Comparison of ENCODE assay signal across 8 cellular contexts in the genomic region with DNA sequence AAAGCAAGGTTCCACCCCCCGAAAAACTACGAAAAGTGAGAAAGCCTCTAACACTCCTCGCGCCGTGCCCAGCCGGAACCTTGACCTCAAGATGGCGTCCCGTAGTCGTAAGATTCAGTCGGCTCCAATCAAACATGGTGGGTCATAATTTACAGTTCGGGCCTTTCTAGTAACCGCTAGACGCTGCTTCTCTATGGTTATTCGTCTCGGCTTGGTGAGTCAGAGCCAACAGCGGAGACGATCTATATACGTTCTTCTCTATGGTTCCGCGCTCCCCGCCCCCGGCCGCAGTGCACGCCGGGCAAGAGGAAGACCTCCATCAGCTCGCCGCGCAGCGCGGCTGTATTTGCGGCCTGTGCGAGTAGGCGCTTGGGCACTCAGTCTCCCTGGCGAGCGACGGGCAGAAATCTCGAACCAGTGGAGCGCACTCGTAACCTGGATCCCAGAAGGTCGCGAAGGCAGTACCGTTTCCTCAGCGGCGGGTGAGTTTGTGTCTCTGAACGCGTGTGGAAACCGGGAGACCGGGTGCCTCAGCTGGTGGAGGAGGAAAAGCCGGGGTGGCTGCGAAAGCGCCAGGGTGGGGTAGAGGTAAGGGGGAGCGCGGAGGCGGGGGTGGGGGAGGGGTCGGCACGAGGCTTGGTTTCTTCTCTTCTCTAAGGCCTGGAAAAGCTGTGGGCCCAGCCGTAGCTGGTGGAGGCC. TPM values are rescaled to one million over a fixed set of nuclear protein-coding genes. Genes with fewer than 3 reads are reported as not detected.
DNase-seq lines count a peak whose midpoint lies in the region; ATAC-seq, FAIRE-seq and TF ChIP-seq lines count a peak whose summit lies in the region.

Gene RBM25, plus strand, starts transcription at position 311 of the 699 bp plus-strand sequence. CDS start 13,108 bp downstream, outside the sequence.

- no peaks in the 10 kb centered on the region for H3K9me3 ChIP-seq in small intestine (ENCODE audit: control insufficient read depth, low read depth)

- DNase-seq in AG09309 (ENCODE audit: low read depth) (peak; percentile 97), NCI-H2227 treated with DMSO at 0.1 percent for 48 hours (lab: John Stamatoyannopoulos, UW) (peak; percentile 98), cardiac fibroblast (ENCODE audit: low read depth in 2 of 2) (peak; percentile 99), iPS-NIHi11 (ENCODE audit: low spot score) (peak; percentile 95), small intestine (peak; percentile 99)

- ATAC-seq in GM19023 (IDR thresholded peaks at IDR 0.05; ENCODE audit: unreplicated experiment) (peak; percentile 90), HG03196 (IDR thresholded peaks at IDR 0.05; ENCODE audit: unreplicated experiment) (peak; percentile 97)

- H3K4me3 ChIP-seq in AG09309 (ENCODE audit: control insufficient read depth, low read depth, low read length): peak within 1 kb of the TSS; percentile 69
- H3K4me3 ChIP-seq in WI38 (ENCODE audit: low read depth, low read length): peak within 1 kb of the TSS; percentile 98
- H3K4me3 ChIP-seq in cardiac fibroblast (replicated peaks in 1 of 2; ENCODE audit: low read depth in 2 of 2, low read length in 2 of 2): peak within 1 kb of the TSS; percentile 92 to 96
- H3K4me3 ChIP-seq in small intestine (ENCODE audit: low read depth in 1 of 2, low read length in 2 of 2): peak within 1 kb of the TSS; percentile 73 to 77

- H3K36me3 ChIP-seq in small intestine (ENCODE audit: control insufficient read depth in 2 of 2, insufficient read depth in 2 of 2, low read length in 2 of 2): no peaks in the 10 kb centered on the region

- peaks cover 0 to 4% of the 10 kb centered on the region in 2 donors for H3K4me1 ChIP-seq in small intestine (ENCODE audit: control insufficient read depth in 2 of 2, insufficient read depth in 1 of 2, low read depth in 1 of 2, low read length in 1 of 2)

- TF ChIP-seq CTCF in AG09309 (IDR thresholded peaks at IDR 0.05; ENCODE audit: control insufficient read depth, insufficient read depth, low read depth, low read length, missing control alignments) (no peak), WI38 (IDR thresholded peaks at IDR 0.05; ENCODE audit: low read depth, low read length) (no peak), cardiac fibroblast (IDR thresholded peaks at IDR 0.05; ENCODE audit: low read depth, low read length) (no peak)

- WGBS in small intestine, 3 donors: 0% methylated on average over 55 to 57 of the region's 57 CpGs

- no peaks in the 10 kb centered on the region for H3K27me3 ChIP-seq in small intestine (ENCODE audit: control insufficient read depth in 2 of 2, insufficient read depth in 2 of 2, low read length in 2 of 2)

- FAIRE-seq in small intestine (lab: Jason Lieb, UNC): no peak

- H3K27ac ChIP-seq in small intestine (ENCODE audit: low read depth in 1 of 2, low read length in 1 of 2): peak within 1 kb of the TSS; percentile 95 to 96

RNA-seq across cellular contexts. Expression of gene RBM25, which starts in this region (rescaled TPM):
- 10 to 100 TPM; 25.1 to 42.4 (median 38.9) TPM for polyA plus RNA-seq in small intestine

Comparison
In these comparisons a context has a peak if more than half of its experiments do, and no peak if none do; other contexts are left out.
1. Peak in every context shown above with its lines: DNase-seq, ATAC-seq, H3K4me3 ChIP-seq and H3K27ac ChIP-seq.